26 cellular contexts compared by ENCODE assay signal in genomic region chr7:21746949-21747348, GRCh38.
"Had no signal": no experiment of that assay in that cellular context is flagged by ENCODE, and none has a peak within 500 bp of the region (broad histone marks: within the 10 kb centered on the region; RNA-seq: fewer than 3 reads in every experiment).

No MANE protein-coding gene starts in this region.

- H3K27ac Mint-ChIP-seq: naive thymus-derived CD8-positive, alpha-beta T cell; neural progenitor cell; progenitor cell of endocrine pancreas; stimulated activated memory B cell treated with anti-CD40 and anti-IgM and Interleukin-4, amounts not matched to agents 10 μg/mL and 1 μg/mL and 100 μg/mL, for 72 hours; stimulated activated naive CD8-positive, alpha-beta T cell treated with anti-CD3 and anti-CD28 coated beads, Interleukin-15, amount 100 ng/mL, for 72 hours; type B pancreatic cell had no signal

- H3K36me3 Mint-ChIP-seq: naive thymus-derived CD8-positive, alpha-beta T cell; neural progenitor cell; stimulated activated memory B cell treated with anti-CD40 and anti-IgM and Interleukin-4, amounts not matched to agents 10 μg/mL and 1 μg/mL and 100 μg/mL, for 72 hours; type B pancreatic cell had no signal

- DNase-seq: kidney glomerular epithelial cell; left cardiac atrium; left lung; lower lobe of right lung; mammary epithelial cell; mesenchymal stem cell; naive thymus-derived CD8-positive, alpha-beta T cell; occipital lobe; right lobe of liver; stimulated activated CD4-positive, alpha-beta T cell treated with anti-CD3 and anti-CD28 coated beads, Interleukin-1b, Interleukin-23, amount 100 ng/mL, for 48 hours; stimulated activated CD4-positive, alpha-beta T cell treated with anti-CD3 and anti-CD28 coated beads, Interleukin-2, amount 100 ng/mL, for 48 hours; stimulated activated CD4-positive, alpha-beta T cell treated with anti-CD3 and anti-CD28 coated beads, Interleukin-4, amount 100 ng/mL, for 4 hours; stimulated activated CD8-positive, alpha-beta memory T cell treated with anti-CD3 and anti-CD28 coated beads, Interleukin-4, amount 100 ng/mL, for 48 hours; stimulated activated naive CD4-positive, alpha-beta T cell treated with Interleukin-2 at 50 U/mL for 16 hours; stimulated activated naive CD8-positive, alpha-beta T cell treated with anti-CD3 and anti-CD28 coated beads, Interleukin-15, amount 100 ng/mL, for 72 hours; substantia nigra; uterus had no signal

- H3K27me3 Mint-ChIP-seq: naive thymus-derived CD8-positive, alpha-beta T cell; progenitor cell of endocrine pancreas; stimulated activated memory B cell treated with anti-CD40 and anti-IgM and Interleukin-4, amounts not matched to agents 10 μg/mL and 1 μg/mL and 100 μg/mL, for 72 hours; stimulated activated naive CD8-positive, alpha-beta T cell treated with anti-CD3 and anti-CD28 coated beads, Interleukin-15, amount 100 ng/mL, for 72 hours; type B pancreatic cell had no signal

- H2AFZ ChIP-seq: neural progenitor cell had no signal

- ATAC-seq: left cardiac atrium; left lung; lower lobe of right lung; naive thymus-derived CD8-positive, alpha-beta T cell; right lobe of liver; stimulated activated memory B cell treated with anti-CD40 and anti-IgM and Interleukin-4, amounts not matched to agents 10 μg/mL and 1 μg/mL and 100 μg/mL, for 72 hours; stimulated activated naive CD8-positive, alpha-beta T cell treated with anti-CD3 and anti-CD28 coated beads, Interleukin-15, amount 100 ng/mL, for 72 hours had no signal

- H3K4me3 ChIP-seq: left lung, lower lobe of right lung, neural progenitor cell, right atrium auricular region, right lobe of liver, smooth muscle cell, tibial nerve, uterus had no signal

- H3K4me1 Mint-ChIP-seq: naive thymus-derived CD8-positive, alpha-beta T cell; nephron; stimulated activated memory B cell treated with anti-CD40 and anti-IgM and Interleukin-4, amounts not matched to agents 10 μg/mL and 1 μg/mL and 100 μg/mL, for 72 hours; stimulated activated naive CD8-positive, alpha-beta T cell treated with anti-CD3 and anti-CD28 coated beads, Interleukin-15, amount 100 ng/mL, for 72 hours had no signal

- H3K4me3 Mint-ChIP-seq: naive thymus-derived CD8-positive, alpha-beta T cell; nephron; neural progenitor cell; stimulated activated memory B cell treated with anti-CD40 and anti-IgM and Interleukin-4, amounts not matched to agents 10 μg/mL and 1 μg/mL and 100 μg/mL, for 72 hours; stimulated activated naive CD8-positive, alpha-beta T cell treated with anti-CD3 and anti-CD28 coated beads, Interleukin-15, amount 100 ng/mL, for 72 hours; type B pancreatic cell had no signal

- H3K27me3 ChIP-seq: left lung, neural progenitor cell, neutrophil, right atrium auricular region, right lobe of liver, tibial nerve, uterus had no signal

- H3K9ac ChIP-seq: neural progenitor cell had no signal

- H3K27ac ChIP-seq: left lung, lower lobe of right lung, neural progenitor cell, neutrophil, right atrium auricular region, right lobe of liver, tibial nerve, uterus had no signal

- H3K9me3 Mint-ChIP-seq: naive thymus-derived CD8-positive, alpha-beta T cell; nephron; neural progenitor cell; stimulated activated memory B cell treated with anti-CD40 and anti-IgM and Interleukin-4, amounts not matched to agents 10 μg/mL and 1 μg/mL and 100 μg/mL, for 72 hours; stimulated activated naive CD8-positive, alpha-beta T cell treated with anti-CD3 and anti-CD28 coated beads, Interleukin-15, amount 100 ng/mL, for 72 hours; type B pancreatic cell had no signal

- H3K4me2 ChIP-seq: neural progenitor cell, smooth muscle cell had no signal

- H3K4me1 ChIP-seq: left lung, lower lobe of right lung, neural progenitor cell, right atrium auricular region, tibial nerve, uterus had no signal

- H3K9me3 ChIP-seq: left lung, lower lobe of right lung, neutrophil, right atrium auricular region, right lobe of liver, tibial nerve, uterus had no signal

- H3K36me3 ChIP-seq: left lung, lower lobe of right lung, neural progenitor cell, neutrophil, right atrium auricular region, right lobe of liver, tibial nerve, uterus had no signal
